Comparison of ENCODE assay signal across 1 cellular context in the genomic region with DNA sequence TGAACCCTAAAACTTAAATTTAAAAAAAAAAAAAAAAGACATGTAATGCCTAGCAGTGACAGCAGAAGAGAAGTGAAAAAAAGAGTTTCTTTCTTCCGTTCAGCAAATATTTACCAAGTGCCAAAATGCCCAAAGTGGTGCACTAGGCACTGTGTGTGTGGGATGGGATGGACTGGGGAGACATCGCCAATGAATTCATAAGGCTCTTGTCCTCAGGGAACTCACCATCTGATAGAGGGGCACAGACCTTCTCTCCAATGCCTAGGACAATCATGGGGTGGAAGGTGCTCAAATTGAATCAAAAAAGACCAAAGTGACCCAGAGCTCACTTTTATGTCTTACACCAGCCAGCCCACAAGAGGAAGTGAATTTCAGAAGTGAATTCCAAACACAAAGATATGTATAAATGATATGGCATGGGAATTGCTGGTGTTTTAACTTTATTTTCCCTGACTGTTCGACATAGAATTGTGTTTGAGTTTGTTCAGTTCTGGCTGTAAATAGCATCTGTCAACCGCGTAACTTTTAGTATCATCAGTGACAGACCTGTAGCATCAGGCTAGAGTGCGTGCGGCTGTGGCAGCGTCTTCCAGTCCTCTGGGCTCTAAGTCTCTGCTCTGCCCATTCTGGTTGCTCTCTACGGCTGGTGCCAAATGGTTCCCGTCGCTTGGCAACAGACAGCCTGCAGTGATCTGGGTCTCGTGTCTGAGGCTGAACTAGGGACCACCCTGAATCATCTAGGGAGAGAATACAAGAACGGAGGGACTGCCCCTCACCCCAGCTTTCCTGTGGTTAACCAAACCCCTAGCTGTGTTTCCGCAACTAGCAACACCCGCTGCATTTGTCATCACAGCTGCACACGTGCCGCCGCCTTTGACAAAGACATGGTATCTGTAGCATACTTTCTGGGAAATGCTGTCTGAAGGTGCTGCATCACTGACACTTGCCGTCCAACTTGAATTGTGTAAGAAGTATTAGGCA.
TF ChIP-seq lines count a peak whose summit lies in the region.

No MANE protein-coding gene starts in this region.

TF ChIP-seq in IMR-90, 13 proteins besides CTCF, POLR2A, EP300 and RAD21:
- TF ChIP-seq, protein P1, sequence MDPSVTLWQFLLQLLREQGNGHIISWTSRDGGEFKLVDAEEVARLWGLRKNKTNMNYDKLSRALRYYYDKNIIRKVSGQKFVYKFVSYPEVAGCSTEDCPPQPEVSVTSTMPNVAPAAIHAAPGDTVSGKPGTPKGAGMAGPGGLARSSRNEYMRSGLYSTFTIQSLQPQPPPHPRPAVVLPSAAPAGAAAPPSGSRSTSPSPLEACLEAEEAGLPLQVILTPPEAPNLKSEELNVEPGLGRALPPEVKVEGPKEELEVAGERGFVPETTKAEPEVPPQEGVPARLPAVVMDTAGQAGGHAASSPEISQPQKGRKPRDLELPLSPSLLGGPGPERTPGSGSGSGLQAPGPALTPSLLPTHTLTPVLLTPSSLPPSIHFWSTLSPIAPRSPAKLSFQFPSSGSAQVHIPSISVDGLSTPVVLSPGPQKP (IDR thresholded peaks at IDR 0.05; ENCODE audit: borderline replicate concordance, low read depth, low read length): no peak
- no peak for TF ChIP-seq NFE2L2 (IDR thresholded peaks at IDR 0.05; ENCODE audit: low read depth, low read length)
- no peak for TF ChIP-seq FOS (IDR thresholded peaks at IDR 0.05; ENCODE audit: low read depth, low read length)
- TF ChIP-seq, protein P2, sequence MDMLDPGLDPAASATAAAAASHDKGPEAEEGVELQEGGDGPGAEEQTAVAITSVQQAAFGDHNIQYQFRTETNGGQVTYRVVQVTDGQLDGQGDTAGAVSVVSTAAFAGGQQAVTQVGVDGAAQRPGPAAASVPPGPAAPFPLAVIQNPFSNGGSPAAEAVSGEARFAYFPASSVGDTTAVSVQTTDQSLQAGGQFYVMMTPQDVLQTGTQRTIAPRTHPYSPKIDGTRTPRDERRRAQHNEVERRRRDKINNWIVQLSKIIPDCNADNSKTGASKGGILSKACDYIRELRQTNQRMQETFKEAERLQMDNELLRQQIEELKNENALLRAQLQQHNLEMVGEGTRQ (IDR thresholded peaks at IDR 0.05; ENCODE audit: low read depth, low read length): peak; percentile 84
- TF ChIP-seq MXI1 (IDR thresholded peaks at IDR 0.05; ENCODE audit: borderline replicate concordance, low read depth, low read length): peak; percentile 72; the same call in 1 of the 2 replicates
- TF ChIP-seq CEBPB (IDR thresholded peaks at IDR 0.05; ENCODE audit: low read depth, low read length): peak; percentile 72; the same call in 1 of the 2 replicates
- TF ChIP-seq RCOR1 (IDR thresholded peaks at IDR 0.05; ENCODE audit: insufficient replicate concordance, low read length): no peak
- no peak for TF ChIP-seq MAFK (IDR thresholded peaks at IDR 0.05; ENCODE audit: low read depth, low read length)
- TF ChIP-seq MAZ (IDR thresholded peaks at IDR 0.05; ENCODE audit: borderline replicate concordance, low read depth, low read length): peak; percentile 20; the same call in 1 of the 2 replicates
- TF ChIP-seq BHLHE40 (IDR thresholded peaks at IDR 0.05; ENCODE audit: low read depth, low read length): peak; percentile 100
